Comparison of ENCODE assay signal across 1 cellular context in the genomic region with DNA sequence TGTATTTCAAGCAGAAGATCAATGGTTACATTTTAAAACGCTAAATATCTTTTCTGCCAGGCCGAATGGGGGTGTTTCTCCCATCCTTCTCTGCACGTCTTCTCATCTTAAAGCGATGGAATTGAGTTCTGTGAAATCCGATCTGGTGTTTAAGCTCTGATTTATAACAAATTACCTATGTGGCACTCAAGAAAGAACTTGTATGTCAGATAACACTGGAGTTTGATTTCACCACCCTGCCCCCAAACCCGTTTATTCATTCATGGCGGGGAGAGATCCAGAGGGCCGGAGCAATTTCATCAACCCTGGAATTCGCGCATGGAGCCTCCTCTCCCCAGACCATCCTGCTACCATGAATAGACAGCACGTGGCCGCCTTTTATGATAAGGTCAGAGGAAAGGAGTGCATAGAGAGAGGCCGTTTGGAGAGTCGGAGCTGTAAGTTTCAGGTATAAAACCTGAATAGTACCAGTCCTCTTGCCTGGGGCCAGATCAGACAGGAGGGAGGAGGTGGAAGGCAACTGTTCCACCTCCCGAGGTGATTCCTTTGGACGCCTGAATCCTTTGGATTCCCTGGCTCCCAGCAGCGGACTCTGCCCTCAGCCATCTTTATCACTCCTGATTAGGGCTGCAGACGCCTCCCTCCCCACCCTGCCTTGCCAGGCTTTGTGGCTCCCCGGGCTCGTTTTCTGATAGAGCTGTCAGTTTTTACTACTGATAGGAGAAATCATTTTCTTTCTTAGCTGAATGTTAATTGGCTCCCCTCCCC.
TF ChIP-seq lines count a peak whose summit lies in the region.

No MANE protein-coding gene starts in this region.

TF ChIP-seq in HEK293, 187 proteins besides CTCF, POLR2A, EP300 and RAD21 (continued from another document):
- TF ChIP-seq ZXDB (tag by site-specific recombination; IDR thresholded peaks at IDR 0.05) = 0 out of 2 replicates have a peak, but pooled peaks have one; percentile 36
- TF ChIP-seq ZBTB17 (tag by site-specific recombination; IDR thresholded peaks at IDR 0.05) = peak; percentile 48; the same call in 1 of the 2 replicates
- TF ChIP-seq ZNF211 (tag by site-specific recombination; IDR thresholded peaks at IDR 0.05; ENCODE audit: low read depth) = no peak
- no peak for TF ChIP-seq ZBTB48 (tag by site-specific recombination; IDR thresholded peaks at IDR 0.05)
- peak; percentile 10; the same call in 1 of the 2 replicates for TF ChIP-seq ZBTB20 (tag by site-specific recombination; IDR thresholded peaks at IDR 0.05)
- TF ChIP-seq YY1 (tag by site-specific recombination; IDR thresholded peaks at IDR 0.05) = peak; percentile 15; the same call in 1 of the 2 replicates
- peak; percentile 64; the same call in 1 of the 2 replicates for TF ChIP-seq GFI1B (tag by site-specific recombination; IDR thresholded peaks at IDR 0.05)
- TF ChIP-seq, protein P1, sequence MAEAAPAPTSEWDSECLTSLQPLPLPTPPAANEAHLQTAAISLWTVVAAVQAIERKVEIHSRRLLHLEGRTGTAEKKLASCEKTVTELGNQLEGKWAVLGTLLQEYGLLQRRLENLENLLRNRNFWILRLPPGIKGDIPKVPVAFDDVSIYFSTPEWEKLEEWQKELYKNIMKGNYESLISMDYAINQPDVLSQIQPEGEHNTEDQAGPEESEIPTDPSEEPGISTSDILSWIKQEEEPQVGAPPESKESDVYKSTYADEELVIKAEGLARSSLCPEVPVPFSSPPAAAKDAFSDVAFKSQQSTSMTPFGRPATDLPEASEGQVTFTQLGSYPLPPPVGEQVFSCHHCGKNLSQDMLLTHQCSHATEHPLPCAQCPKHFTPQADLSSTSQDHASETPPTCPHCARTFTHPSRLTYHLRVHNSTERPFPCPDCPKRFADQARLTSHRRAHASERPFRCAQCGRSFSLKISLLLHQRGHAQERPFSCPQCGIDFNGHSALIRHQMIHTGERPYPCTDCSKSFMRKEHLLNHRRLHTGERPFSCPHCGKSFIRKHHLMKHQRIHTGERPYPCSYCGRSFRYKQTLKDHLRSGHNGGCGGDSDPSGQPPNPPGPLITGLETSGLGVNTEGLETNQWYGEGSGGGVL (tag by site-specific recombination; IDR thresholded peaks at IDR 0.05) = 0 out of 2 replicates have a peak, but pooled peaks have one; percentile 5
- TF ChIP-seq, protein P2, sequence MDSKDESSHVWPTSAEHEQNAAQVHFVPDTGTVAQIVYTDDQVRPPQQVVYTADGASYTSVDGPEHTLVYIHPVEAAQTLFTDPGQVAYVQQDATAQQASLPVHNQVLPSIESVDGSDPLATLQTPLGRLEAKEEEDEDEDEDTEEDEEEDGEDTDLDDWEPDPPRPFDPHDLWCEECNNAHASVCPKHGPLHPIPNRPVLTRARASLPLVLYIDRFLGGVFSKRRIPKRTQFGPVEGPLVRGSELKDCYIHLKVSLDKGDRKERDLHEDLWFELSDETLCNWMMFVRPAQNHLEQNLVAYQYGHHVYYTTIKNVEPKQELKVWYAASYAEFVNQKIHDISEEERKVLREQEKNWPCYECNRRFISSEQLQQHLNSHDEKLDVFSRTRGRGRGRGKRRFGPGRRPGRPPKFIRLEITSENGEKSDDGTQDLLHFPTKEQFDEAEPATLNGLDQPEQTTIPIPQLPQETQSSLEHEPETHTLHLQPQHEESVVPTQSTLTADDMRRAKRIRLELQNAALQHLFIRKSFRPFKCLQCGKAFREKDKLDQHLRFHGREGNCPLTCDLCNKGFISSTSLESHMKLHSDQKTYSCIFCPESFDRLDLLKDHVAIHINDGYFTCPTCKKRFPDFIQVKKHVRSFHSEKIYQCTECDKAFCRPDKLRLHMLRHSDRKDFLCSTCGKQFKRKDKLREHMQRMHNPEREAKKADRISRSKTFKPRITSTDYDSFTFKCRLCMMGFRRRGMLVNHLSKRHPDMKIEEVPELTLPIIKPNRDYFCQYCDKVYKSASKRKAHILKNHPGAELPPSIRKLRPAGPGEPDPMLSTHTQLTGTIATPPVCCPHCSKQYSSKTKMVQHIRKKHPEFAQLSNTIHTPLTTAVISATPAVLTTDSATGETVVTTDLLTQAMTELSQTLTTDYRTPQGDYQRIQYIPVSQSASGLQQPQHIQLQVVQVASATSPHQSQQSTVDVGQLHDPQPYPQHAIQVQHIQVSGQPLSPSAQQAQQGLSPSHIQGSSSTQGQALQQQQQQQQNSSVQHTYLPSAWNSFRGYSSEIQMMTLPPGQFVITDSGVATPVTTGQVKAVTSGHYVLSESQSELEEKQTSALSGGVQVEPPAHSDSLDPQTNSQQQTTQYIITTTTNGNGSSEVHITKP (tag by site-specific recombination; IDR thresholded peaks at IDR 0.05) = peak; percentile 64
- no peak for TF ChIP-seq SCRT1 (tag by site-specific recombination; IDR thresholded peaks at IDR 0.05; ENCODE audit: borderline replicate concordance)
- TF ChIP-seq GLIS1 (tag by site-specific recombination; IDR thresholded peaks at IDR 0.05) = peak; percentile 24; the same call in 1 of the 2 replicates
- TF ChIP-seq FEZF1 (tag by site-specific recombination; IDR thresholded peaks at IDR 0.05) = peak; percentile 60; the same call in 1 of the 2 replicates
